Comparison of ENCODE assay signal across 8 cellular contexts in genomic region chr11:64553554-64554201, GRCh38. TPM values are rescaled to one million over a fixed set of nuclear protein-coding genes. Genes with fewer than 3 reads are reported as not detected.
DNase-seq lines count a peak whose midpoint lies in the region; ATAC-seq, FAIRE-seq and TF ChIP-seq lines count a peak whose summit lies in the region.

No MANE protein-coding gene starts in this region.

- peak; percentile 88 for TF ChIP-seq CTCF in AG04449 (IDR thresholded peaks at IDR 0.05; ENCODE audit: insufficient read depth, low read length, missing control alignments)
- TF ChIP-seq CTCF in OCI-LY7 (conservative IDR thresholded peaks at IDR 0.05; ENCODE audit: low read length) = peak; percentile 98
- peak; percentile 84 for TF ChIP-seq CTCF in parathyroid adenoma (IDR thresholded peaks at IDR 0.05)
- TF ChIP-seq CTCF in upper lobe of right lung (IDR thresholded peaks at IDR 0.05) = peak; percentile 99

- H3K9me2 ChIP-seq in OCI-LY7 (ENCODE audit: insufficient read depth, low read length) = no peaks in the 10 kb centered on the region

- no peaks in the 10 kb centered on the region for H3K36me3 ChIP-seq in OCI-LY7 (ENCODE audit: insufficient read depth, low read length)
- H3K36me3 ChIP-seq in parathyroid adenoma (ENCODE audit: control insufficient read depth, insufficient read depth, low read length) = no peaks in the 10 kb centered on the region
- no peaks in the 10 kb centered on the region for H3K36me3 ChIP-seq in upper lobe of right lung

- H3K4me3 ChIP-seq in AG04449 (ENCODE audit: low read depth, low read length) = no peak overlapping the region
- no peak overlapping the region for H3K4me3 ChIP-seq in OCI-LY7 (ENCODE audit: low read depth, low read length, poor library complexity, severe bottlenecking)
- no peak overlapping the region for H3K4me3 ChIP-seq in parathyroid adenoma (ENCODE audit: low read depth, low read length)
- no peak overlapping the region for H3K4me3 ChIP-seq in upper lobe of right lung

- BruUV-seq in OCI-LY7 (replicated peaks; lab: Mats Ljungman, UMichigan) = no TSS peak

- DNase-seq in AG04449 (ENCODE audit: low read depth, low spot score) = no peak
- no peak for DNase-seq in GM18507 (ENCODE audit: extremely low spot score, insufficient read length, low read depth)
- peak; percentile 59 for DNase-seq in OCI-LY7 (ENCODE audit: low spot score)
- peak; percentile 64 for DNase-seq in activated naive CD4-positive, alpha-beta T cell treated with anti-CD3 and anti-CD28 coated beads for 36 hours
- DNase-seq in germinal center (ENCODE audit: low spot score) = peak; percentile 62
- DNase-seq in upper lobe of right lung = peak; percentile 79

- no peaks in the 10 kb centered on the region for H3K36me3 Mint-ChIP-seq in activated naive CD4-positive, alpha-beta T cell treated with anti-CD3 and anti-CD28 coated beads for 36 hours (ENCODE audit: low read depth)

- H3K27me3 Mint-ChIP-seq in activated naive CD4-positive, alpha-beta T cell treated with anti-CD3 and anti-CD28 coated beads for 36 hours (ENCODE audit: low read depth) = no peaks in the 10 kb centered on the region

- H3K9me3 ChIP-seq in OCI-LY7 (ENCODE audit: low read length) (no peaks in the 10 kb centered on the region), parathyroid adenoma (ENCODE audit: control insufficient read depth, low read length) (no peaks in the 10 kb centered on the region), upper lobe of right lung (no peaks in the 10 kb centered on the region)

- H3K4me3 Mint-ChIP-seq in activated naive CD4-positive, alpha-beta T cell treated with anti-CD3 and anti-CD28 coated beads for 36 hours = no peak overlapping the region

- peak; percentile 83 for FAIRE-seq in GM18507 (lab: Jason Lieb, UNC)

- no peak overlapping the region for H3K4me2 ChIP-seq in OCI-LY7 (ENCODE audit: low read length)
- no peak overlapping the region for H3K4me2 ChIP-seq in parathyroid adenoma (ENCODE audit: low read length)

- no peaks in the 10 kb centered on the region for H4K20me1 ChIP-seq in OCI-LY7 (ENCODE audit: insufficient read depth, low read length)

- H3K79me2 ChIP-seq in OCI-LY7 (ENCODE audit: insufficient read depth, low read depth, low read length) (no peaks in the 10 kb centered on the region), parathyroid adenoma (no peaks in the 10 kb centered on the region)

- H3K4me1 ChIP-seq in OCI-LY7 (ENCODE audit: insufficient read depth, low read length, poor library complexity, severe bottlenecking) = peaks cover 19% of the 10 kb centered on the region
- no peaks in the 10 kb centered on the region for H3K4me1 ChIP-seq in parathyroid adenoma
- H3K4me1 ChIP-seq in upper lobe of right lung = peaks cover 9% of the 10 kb centered on the region

- no peak overlapping the region for H3K9ac ChIP-seq in parathyroid adenoma

- CTCF ChIA-PET in AG04449 (lab: Yijun Ruan, JAX) (interaction anchor here (0.7 to 1.6 kb wide), 4 partner anchors 9 to 121 kb away, joined by 3 to 5 read pairs (median 4); no protein-coding TSS in a partner anchor), OCI-LY7 (lab: Charles Lee; ENCODE audit: unreplicated experiment) (interaction anchor here (0.6 kb wide), 1 partner anchor 96 kb away, joined by 3 read pairs; no protein-coding TSS in a partner anchor)
- CTCF ChIA-PET in activated naive CD4-positive, alpha-beta T cell treated with anti-CD3 and anti-CD28 coated beads for 36 hours (lab: Charles Lee) = interaction anchor here (0.6 to 1.0 kb wide), 4 partner anchors 22 to 104 kb away, joined by 3 to 7 read pairs (median 4); no protein-coding TSS in a partner anchor

- H2AFZ ChIP-seq in OCI-LY7 (ENCODE audit: low read length) (no peak overlapping the region), parathyroid adenoma (no peak overlapping the region)

- POLR2A ChIA-PET in AG04449 (lab: Yijun Ruan, JAX) = no interaction called here
- POLR2A ChIA-PET in OCI-LY7 (lab: Charles Lee) = no interaction called here

- H3K27ac ChIP-seq in OCI-LY7 (ENCODE audit: low read depth, low read length, poor library complexity, severe bottlenecking) (no peak overlapping the region), parathyroid adenoma (no peak overlapping the region), upper lobe of right lung (peak overlapping the region; percentile 14)

- ATAC-seq in upper lobe of right lung (peak; percentile 83), HG03457 (IDR thresholded peaks at IDR 0.05; ENCODE audit: unreplicated experiment) (no peak)

- intact Hi-C loops in OCI-LY7 (cut with micrococcal nuclease; ENCODE audit: unreplicated experiment) = loop anchor here (1.0 kb wide), 2 partner anchors 96 to 100 kb away; no protein-coding TSS in a partner anchor
- intact Hi-C loops in activated naive CD4-positive, alpha-beta T cell treated with anti-CD3 and anti-CD28 coated beads for 36 hours (cut with micrococcal nuclease) = loop anchor here (1.0 kb wide), 2 partner anchors 96 to 100 kb away; no protein-coding TSS in a partner anchor
- intact Hi-C loops in upper lobe of right lung (cut with DNase I) = no loop called here

- no peaks in the 10 kb centered on the region for H3K4me1 Mint-ChIP-seq in activated naive CD4-positive, alpha-beta T cell treated with anti-CD3 and anti-CD28 coated beads for 36 hours (ENCODE audit: low read depth)

- H3K27ac Mint-ChIP-seq in activated naive CD4-positive, alpha-beta T cell treated with anti-CD3 and anti-CD28 coated beads for 36 hours = no peak overlapping the region

- no peaks in the 10 kb centered on the region for H3K9me3 Mint-ChIP-seq in activated naive CD4-positive, alpha-beta T cell treated with anti-CD3 and anti-CD28 coated beads for 36 hours

- no peaks in the 10 kb centered on the region for H3K27me3 ChIP-seq in parathyroid adenoma (ENCODE audit: control insufficient read depth, insufficient read depth, low read length)
- H3K27me3 ChIP-seq in upper lobe of right lung = no peaks in the 10 kb centered on the region

RNA-seq across cellular contexts. Expression of gene SLC22A11, which starts 2.1 kb away (rescaled TPM):
- 0.09 and 0.18 TPM in 2 replicates for total RNA-seq in OCI-LY7 (2014; rRNA removed; shearing (Covaris generic))
- total RNA-seq in OCI-LY7 (2022) (not detected in 2 replicates), upper lobe of right lung (not detected)
- total RNA-seq in activated naive CD4-positive, alpha-beta T cell treated with anti-CD3 and anti-CD28 coated beads for 36 hours = under 1 TPM in 1 of 2 experiments, not detected in 1; 0.17 TPM

RNA-seq across cellular contexts. Expression of gene SLC22A12, which starts 37.3 kb away (rescaled TPM):
- total RNA-seq in OCI-LY7 (2014; rRNA removed; shearing (Covaris generic)) = not detected in 2 replicates
- not detected in 2 replicates for total RNA-seq in OCI-LY7 (2022)
- total RNA-seq in activated naive CD4-positive, alpha-beta T cell treated with anti-CD3 and anti-CD28 coated beads for 36 hours = not detected
- total RNA-seq in upper lobe of right lung = not detected

Comparison
In these comparisons a context has a peak if more than half of its experiments do, and no peak if none do; other contexts are left out.
1. DNase-seq: peak in OCI-LY7 (single experiment), activated naive CD4-positive, alpha-beta T cell treated with anti-CD3 and anti-CD28 coated beads for 36 hours (single experiment), germinal center (single experiment) and upper lobe of right lung (single experiment); none in AG04449 (single experiment) and GM18507 (single experiment).
2. Peak in every context shown above with its lines, with median percentiles within 50 percentile points of each other: CTCF ChIP-seq.